26 cellular contexts compared by ENCODE assay signal in the genomic region with DNA sequence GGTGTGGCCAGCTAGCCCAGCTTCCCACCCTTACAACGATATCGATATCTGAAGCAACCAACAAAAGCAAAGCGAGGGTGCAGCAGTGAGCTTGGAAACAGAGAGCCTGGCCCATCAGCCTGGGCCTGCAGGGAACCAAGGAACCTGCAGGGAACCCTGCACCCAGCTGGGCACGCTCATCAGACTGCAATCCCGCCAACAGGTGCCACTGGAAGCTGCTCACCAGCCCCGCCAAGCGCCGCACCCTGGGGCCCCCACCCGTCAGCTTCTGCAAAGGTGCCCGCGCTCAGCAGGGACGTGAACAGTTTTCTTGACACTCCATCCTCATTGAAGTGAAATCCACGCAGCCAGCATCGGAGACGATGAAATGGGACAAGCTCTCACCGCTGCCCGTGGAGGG.
"Had no signal": no experiment of that assay in that cellular context is flagged by ENCODE, and none has a peak within 500 bp of the region (broad histone marks: within the 10 kb centered on the region; RNA-seq: fewer than 3 reads in every experiment).

No MANE protein-coding gene starts in this region.

- H3K9me3 Mint-ChIP-seq: dendritic cell treated with granulocyte-macrophage colony-stimulating factor and Interleukin-4, amounts not matched to agents 40 ng/mL and 50 ng/mL, for 4 days; endodermal cell; mesothelial cell of epicardium; natural killer cell treated with Interleukin-12 subunit alpha and Interleukin-12 subunit beta and Interleukin-15 and Interleukin-18, amount 100 ng/mL, for 72 hours; neural crest cell; stimulated activated naive B cell treated with anti-CD40 and anti-IgM and Interleukin-4, amounts not matched to agents 10 μg/mL and 1 μg/mL and 100 μg/mL, for 72 hours; stimulated activated naive CD8-positive, alpha-beta T cell treated with anti-CD3 and anti-CD28 coated beads, Interleukin-15, Interleukin-2, amounts not matched to agents 100 ng/mL and 50 ng/mL, for 24 hours had no signal

- H3K4me1 ChIP-seq: colonic mucosa, gastrocnemius medialis, heart left ventricle, left lung, spleen, tibial nerve had no signal

- H3K4me3 Mint-ChIP-seq: dendritic cell treated with granulocyte-macrophage colony-stimulating factor and Interleukin-4, amounts not matched to agents 40 ng/mL and 50 ng/mL, for 4 days; endodermal cell; mesothelial cell of epicardium; naive B cell; natural killer cell treated with Interleukin-12 subunit alpha and Interleukin-12 subunit beta and Interleukin-15 and Interleukin-18, amount 100 ng/mL, for 72 hours; neural crest cell; stimulated activated naive B cell treated with anti-CD40 and anti-IgM and Interleukin-4, amounts not matched to agents 10 μg/mL and 1 μg/mL and 100 μg/mL, for 72 hours; stimulated activated naive CD8-positive, alpha-beta T cell treated with anti-CD3 and anti-CD28 coated beads, Interleukin-15, Interleukin-2, amounts not matched to agents 100 ng/mL and 50 ng/mL, for 24 hours had no signal

- H3K9me3 ChIP-seq: colonic mucosa, gastrocnemius medialis, heart left ventricle, left lung, mucosa of descending colon, prostate gland, spleen, thoracic aorta, tibial nerve, upper lobe of left lung had no signal

- H3K27ac ChIP-seq: colonic mucosa, epithelial cell of prostate, gastrocnemius medialis, heart left ventricle, hepatocyte, left lung, prostate gland, skin epidermis, spleen, thoracic aorta, tibial nerve, upper lobe of left lung had no signal

- DNase-seq: colonic mucosa; effector CD8-positive, alpha-beta T cell; endodermal cell; foreskin fibroblast; gastrocnemius medialis; left cardiac atrium; mesenchymal stem cell; naive B cell; right cardiac atrium; spleen; stimulated activated naive B cell treated with anti-CD40 and anti-IgM and Interleukin-4, amounts not matched to agents 10 μg/mL and 1 μg/mL and 100 μg/mL, for 72 hours had no signal

- H3K4me3 ChIP-seq: colonic mucosa, gastrocnemius medialis, heart left ventricle, hepatocyte, left lung, mucosa of descending colon, prostate gland, skin epidermis, spleen, thoracic aorta, tibial nerve, upper lobe of left lung had no signal

- H3K27ac Mint-ChIP-seq: dendritic cell treated with granulocyte-macrophage colony-stimulating factor and Interleukin-4, amounts not matched to agents 40 ng/mL and 50 ng/mL, for 4 days; endodermal cell; mesothelial cell of epicardium; naive B cell; natural killer cell treated with Interleukin-12 subunit alpha and Interleukin-12 subunit beta and Interleukin-15 and Interleukin-18, amount 100 ng/mL, for 72 hours; stimulated activated naive B cell treated with anti-CD40 and anti-IgM and Interleukin-4, amounts not matched to agents 10 μg/mL and 1 μg/mL and 100 μg/mL, for 72 hours; stimulated activated naive CD8-positive, alpha-beta T cell treated with anti-CD3 and anti-CD28 coated beads, Interleukin-15, Interleukin-2, amounts not matched to agents 100 ng/mL and 50 ng/mL, for 24 hours had no signal

- H3K4me1 Mint-ChIP-seq: endodermal cell, mesothelial cell of epicardium, naive B cell, neural crest cell had no signal

- H3K36me3 ChIP-seq: colonic mucosa, gastrocnemius medialis, heart left ventricle, left lung, prostate gland, spleen, thoracic aorta, tibial nerve, upper lobe of left lung had no signal

- H3K36me3 Mint-ChIP-seq: mesothelial cell of epicardium; naive B cell; natural killer cell treated with Interleukin-12 subunit alpha and Interleukin-12 subunit beta and Interleukin-15 and Interleukin-18, amount 100 ng/mL, for 72 hours; stimulated activated naive B cell treated with anti-CD40 and anti-IgM and Interleukin-4, amounts not matched to agents 10 μg/mL and 1 μg/mL and 100 μg/mL, for 72 hours had no signal

- H3K27me3 ChIP-seq: upper lobe of left lung had no signal
